In genomic region chr16:28844226-28844885, GRCh38 we compare ENCODE assay signal across 14 cellular contexts. TPM values are rescaled to one million over a fixed set of nuclear protein-coding genes. Genes with fewer than 3 reads are reported as not detected.
A peak's percentile ranks its signal among the peaks of the same experiment; 100 is the strongest.
DNase-seq lines count a peak whose midpoint lies in the region; ATAC-seq and TF ChIP-seq lines count a peak whose summit lies in the region.
"Had no signal": no experiment of that assay in that cellular context is flagged by ENCODE, and none has a peak within 500 bp of the region (broad histone marks: within the 10 kb centered on the region; RNA-seq: fewer than 3 reads in every experiment).

No MANE protein-coding gene starts in this region.

- TF ChIP-seq CTCF in PC-3 (conservative IDR thresholded peaks at IDR 0.05; ENCODE audit: low read depth, low read length) (no peak), chondrocyte (IDR thresholded peaks at IDR 0.05) (no peak)

- intact Hi-C loops in activated naive CD4-positive, alpha-beta T cell treated with anti-CD3 and anti-CD28 coated beads for 36 hours (cut with micrococcal nuclease): no loop called here
- intact Hi-C loops in PC-3 (cut with micrococcal nuclease): no loop called here

- H3K4me1 Mint-ChIP-seq in activated naive CD4-positive, alpha-beta T cell treated with anti-CD3 and anti-CD28 coated beads for 36 hours (ENCODE audit: low read depth): peaks cover 28% of the 10 kb centered on the region
- peaks cover 26% of the 10 kb centered on the region for H3K4me1 Mint-ChIP-seq in chondrocyte (ENCODE audit: low read depth)

- no peak for DNase-seq in activated naive CD4-positive, alpha-beta T cell treated with anti-CD3 and anti-CD28 coated beads for 36 hours
- no peak for DNase-seq in activated naive CD4-positive, alpha-beta T cell treated with Interleukin-2 at 50 U/mL for 16 hours
- DNase-seq in PC-3 (no peak), chondrocyte (ENCODE audit: low spot score) (no peak), AG20443 (ENCODE audit: low spot score) (no peak), NCI-H2107 (lab: John Stamatoyannopoulos, UW) (no peak)
- DNase-seq: brain microvascular endothelial cell, midbrain, NCI-H146, NCI-H774, sigmoid colon, SW 1271 had no signal

- peaks cover 27% of the 10 kb centered on the region for H3K36me3 Mint-ChIP-seq in activated naive CD4-positive, alpha-beta T cell treated with anti-CD3 and anti-CD28 coated beads for 36 hours (ENCODE audit: low read depth)
- H3K36me3 Mint-ChIP-seq in chondrocyte (ENCODE audit: low read depth): peaks cover 8% of the 10 kb centered on the region

- no peaks in the 10 kb centered on the region for H4K20me1 ChIP-seq in PC-3 (ENCODE audit: low read length)

- POLR2A ChIA-PET in PC-3 (lab: Charles Lee; ENCODE audit: unreplicated experiment): interaction anchor here (0.6 kb wide), 1 partner anchor 33 kb away, joined by 3 read pairs; no protein-coding TSS in a partner anchor

- CTCF ChIA-PET in activated naive CD4-positive, alpha-beta T cell treated with anti-CD3 and anti-CD28 coated beads for 36 hours (lab: Charles Lee): interaction anchor here (0.9 to 1.0 kb wide), 2 partner anchors 17 to 101 kb away, joined by 3 to 4 read pairs; no protein-coding TSS in a partner anchor
- CTCF ChIA-PET in PC-3 (lab: Charles Lee): no interaction called here

- H3K79me2 ChIP-seq in PC-3 (ENCODE audit: low read length): peaks cover 31% of the 10 kb centered on the region

- H3K9me3 Mint-ChIP-seq in activated naive CD4-positive, alpha-beta T cell treated with anti-CD3 and anti-CD28 coated beads for 36 hours: no peaks in the 10 kb centered on the region
- no peaks in the 10 kb centered on the region for H3K9me3 Mint-ChIP-seq in chondrocyte (ENCODE audit: low read depth)

- peak overlapping the region; percentile 98 for H3K4me3 Mint-ChIP-seq in activated naive CD4-positive, alpha-beta T cell treated with anti-CD3 and anti-CD28 coated beads for 36 hours
- peak overlapping the region; percentile 91 for H3K4me3 Mint-ChIP-seq in chondrocyte (ENCODE audit: unreplicated experiment)

- peak overlapping the region; percentile 100; the same call in 1 of the 2 replicates for H3K4me3 ChIP-seq in PC-3 (ENCODE audit: low read length)
- no peak overlapping the region for H3K4me3 ChIP-seq in skeletal muscle satellite cell (ENCODE audit: low read length)

- H3K9ac ChIP-seq in PC-3 (ENCODE audit: low read length) (no peak overlapping the region), skeletal muscle satellite cell (ENCODE audit: low read depth, low read length) (peak overlapping the region; percentile 94)

- H3K9me2 ChIP-seq in PC-3 (replicated peaks; ENCODE audit: low read length): no peaks in the 10 kb centered on the region

- H3K27me3 Mint-ChIP-seq in activated naive CD4-positive, alpha-beta T cell treated with anti-CD3 and anti-CD28 coated beads for 36 hours (ENCODE audit: low read depth): no peaks in the 10 kb centered on the region
- no peaks in the 10 kb centered on the region for H3K27me3 Mint-ChIP-seq in chondrocyte (ENCODE audit: low read depth)

- H3K9me3 ChIP-seq in PC-3 (ENCODE audit: low read length) (no peaks in the 10 kb centered on the region), skeletal muscle satellite cell (replicated peaks; ENCODE audit: low read length) (no peaks in the 10 kb centered on the region)
- H3K9me3 ChIP-seq: sigmoid colon had no signal

- H3F3A ChIP-seq in PC-3 (ENCODE audit: low read length, unreplicated experiment): no peaks in the 10 kb centered on the region

- H3K27ac ChIP-seq in PC-3 (ENCODE audit: low read length): no peak overlapping the region
- H3K27ac ChIP-seq: brain microvascular endothelial cell had no signal

- H3K4me2 ChIP-seq in PC-3 (ENCODE audit: low read length): peak overlapping the region; percentile 90; the same call in 1 of the 2 replicates
- H3K4me2 ChIP-seq in skeletal muscle satellite cell (ENCODE audit: low read length): peak overlapping the region; percentile 96

- H2AFZ ChIP-seq in PC-3 (ENCODE audit: low read length): no peak overlapping the region

- no peak overlapping the region for H3K27ac Mint-ChIP-seq in activated naive CD4-positive, alpha-beta T cell treated with anti-CD3 and anti-CD28 coated beads for 36 hours
- no peak overlapping the region for H3K27ac Mint-ChIP-seq in chondrocyte (ENCODE audit: unreplicated experiment)

- no peak for ATAC-seq in PC-3
- ATAC-seq in HG03139 (IDR thresholded peaks at IDR 0.05; ENCODE audit: unreplicated experiment): no peak

- H3K36me3 ChIP-seq in PC-3 (ENCODE audit: low read depth, low read length) (peaks cover 19% of the 10 kb centered on the region; the same call in 1 of the 2 replicates), skeletal muscle satellite cell (ENCODE audit: insufficient read depth, low read length) (peaks cover 32% of the 10 kb centered on the region)

- H3K4me1 ChIP-seq in PC-3 (ENCODE audit: insufficient read depth, low read length): 0 out of 2 replicates have a peak, but pooled peaks cover 7% of the 10 kb centered on the region
- H3K4me1 ChIP-seq in skeletal muscle satellite cell (ENCODE audit: control insufficient read depth, insufficient read depth, low read length): peaks cover 16% of the 10 kb centered on the region

- TSS peak; percentile 47 for BruUV-seq in PC-3 (replicated peaks; lab: Mats Ljungman, UMichigan)

- H3K27me3 ChIP-seq in PC-3 (ENCODE audit: low read length) (no peaks in the 10 kb centered on the region), skeletal muscle satellite cell (ENCODE audit: control insufficient read depth, insufficient read depth, low read length) (no peaks in the 10 kb centered on the region)
- H3K27me3 ChIP-seq: brain microvascular endothelial cell, sigmoid colon had no signal

RNA-seq across cellular contexts. Expression of gene TUFM, which starts 1.8 kb away (rescaled TPM):
- total RNA-seq in activated naive CD4-positive, alpha-beta T cell treated with anti-CD3 and anti-CD28 coated beads for 36 hours: 100 to 1,000 TPM; 276 to 289 TPM
- total RNA-seq in PC-3 (2014; rRNA removed) (185 and 198 TPM in 2 replicates), chondrocyte (91.1 to 120 TPM (median 95.0 TPM) in 3 replicates)
- total RNA-seq in skeletal muscle satellite cell (2012; rRNA removed): 133 and 134 TPM in 2 replicates

RNA-seq across cellular contexts. Expression of gene SH2B1, which starts 19.3 kb away (rescaled TPM):
- 10 to 100 TPM; 28.4 to 33.9 TPM for total RNA-seq in activated naive CD4-positive, alpha-beta T cell treated with anti-CD3 and anti-CD28 coated beads for 36 hours
- total RNA-seq in PC-3 (2014; rRNA removed) (22.2 and 24.4 TPM in 2 replicates), chondrocyte (36.4 to 48.1 TPM (median 38.1 TPM) in 3 replicates)
- total RNA-seq in skeletal muscle satellite cell (2012; rRNA removed): 12.2 and 14.6 TPM in 2 replicates

RNA-seq across cellular contexts. Expression of gene ATXN2L, which starts 21.6 kb away (rescaled TPM):
- total RNA-seq in activated naive CD4-positive, alpha-beta T cell treated with anti-CD3 and anti-CD28 coated beads for 36 hours: 100 to 1,000 TPM; 392 to 408 TPM
- total RNA-seq in PC-3 (2014; rRNA removed): 65.8 and 104 TPM in 2 replicates
- 152 to 186 TPM (median 185 TPM) in 3 replicates for total RNA-seq in chondrocyte
- total RNA-seq in skeletal muscle satellite cell (2012; rRNA removed): 42.2 and 43.6 TPM in 2 replicates

RNA-seq across cellular contexts. Expression of gene ATP2A1, which starts 33.9 kb away (rescaled TPM):
- 1 to 10 TPM; 4.2 to 5.3 TPM for total RNA-seq in activated naive CD4-positive, alpha-beta T cell treated with anti-CD3 and anti-CD28 coated beads for 36 hours
- 0.23 and 0.87 TPM in 2 replicates for total RNA-seq in PC-3 (2014; rRNA removed)
- 0.31 to 1.8 TPM (median 0.42 TPM) in 3 replicates for total RNA-seq in chondrocyte
- 0.44 and 0.51 TPM in 2 replicates for total RNA-seq in skeletal muscle satellite cell (2012; rRNA removed)
